15 cellular contexts compared by ENCODE assay signal in genomic region chr2:232488097-232488711, GRCh38. TPM values are rescaled to one million over a fixed set of nuclear protein-coding genes. Genes with fewer than 3 reads are reported as not detected.
DNase-seq lines count a peak whose midpoint lies in the region; ATAC-seq, FAIRE-seq and TF ChIP-seq lines count a peak whose summit lies in the region.
"Had no signal": no experiment of that assay in that cellular context is flagged by ENCODE, and none has a peak within 500 bp of the region (broad histone marks: within the 10 kb centered on the region; RNA-seq: fewer than 3 reads in every experiment).

No MANE protein-coding gene starts in this region.

- TF ChIP-seq POLR2A in A549 (IDR thresholded peaks at IDR 0.05; ENCODE audit: low read length) (no peak), GM12891 (IDR thresholded peaks at IDR 0.05; ENCODE audit: low read depth, low read length) (no peak)

- H3K4me1 ChIP-seq in A549 = peaks cover 6% of the 10 kb centered on the region; the same call in 1 of the 3 replicates

- H3K36me3 Mint-ChIP-seq in brain = no peaks in the 10 kb centered on the region
- H3K36me3 Mint-ChIP-seq in mesothelial cell of epicardium = no peaks in the 10 kb centered on the region

- H3K4me3 ChIP-seq in A549 = no peak overlapping the region

- peaks cover 0 to 2% (median 0%) of the 10 kb centered on the region in 5 experiments for H3K9me3 Mint-ChIP-seq in brain
- H3K9me3 Mint-ChIP-seq in mesothelial cell of epicardium = no peaks in the 10 kb centered on the region

- TF ChIP-seq EP300 in A549 (IDR thresholded peaks at IDR 0.05) = no peak

- peak; percentile 20 to 59; a peak in 4 of 6 replicates for ATAC-seq in A549
- ATAC-seq in HG03378 (IDR thresholded peaks at IDR 0.05; ENCODE audit: unreplicated experiment) = no peak

- peaks cover 45% of the 10 kb centered on the region for H3K4me1 Mint-ChIP-seq in brain
- peaks cover 4% of the 10 kb centered on the region for H3K4me1 Mint-ChIP-seq in mesothelial cell of epicardium

- H3K4me3 Mint-ChIP-seq in brain (peak overlapping the region; percentile 20 to 77 (median 70)), mesothelial cell of epicardium (peak overlapping the region; percentile 39)

- CTCF ChIA-PET in A549 (lab: Yijun Ruan, JAX) = no interaction called here

- TF ChIP-seq RAD21 in A549 (conservative IDR thresholded peaks at IDR 0.05 in 1 of 2, IDR thresholded peaks at IDR 0.05 in 1 of 2) = no peak

- H3K27me3 Mint-ChIP-seq in brain (peaks cover 52% of the 10 kb centered on the region), mesothelial cell of epicardium (ENCODE audit: low read depth) (peaks cover 85% of the 10 kb centered on the region)

- DNase-seq in A549 (ENCODE audit: low read depth in 1 of 2, low spot score in 1 of 2) (no peak), ELF-1 (ENCODE audit: low read depth, low spot score) (peak; percentile 58), mesothelial cell of epicardium (ENCODE audit: low spot score in 2 of 2, unreplicated experiment in 2 of 2) (no peak), NCI-H345 treated with DMSO at 0.1 percent for 48 hours (lab: John Stamatoyannopoulos, UW; ENCODE audit: unreplicated experiment) (no peak), GM12891 (ENCODE audit: insufficient read length, low spot score) (no peak)
- DNase-seq in effector CD8-positive, alpha-beta T cell (lab: John Stamatoyannopoulos, UW) = no peak
- DNase-seq: activated CD8-positive, alpha-beta memory T cell treated with anti-CD3 and anti-CD28 coated beads, Interleukin-2, amount 50 U/mL, for 48 hours; amygdala; effector CD4-positive, alpha-beta T cell; MV-4-11 had no signal

- peak overlapping the region in 1 of 5 experiments; percentile 53 for H3K27ac Mint-ChIP-seq in brain
- H3K27ac Mint-ChIP-seq in mesothelial cell of epicardium = no peak overlapping the region

- no peak overlapping the region for H3K27ac ChIP-seq in A549

- FAIRE-seq in A549 (lab: Jason Lieb, UNC) (no peak), GM12891 (lab: Jason Lieb, UNC) (no peak)
- FAIRE-seq: TTC549 had no signal

- no peak for TF ChIP-seq CTCF in A549 (IDR thresholded peaks at IDR 0.05)
- TF ChIP-seq CTCF in brain (conservative IDR thresholded peaks at IDR 0.05) = no peak
- TF ChIP-seq CTCF in mesothelial cell of epicardium (IDR thresholded peaks at IDR 0.05; ENCODE audit: unreplicated experiment) = no peak

- H3K4me2 ChIP-seq in A549 = peak overlapping the region; percentile 92; the same call in 1 of the 3 replicates

- 87% methylated on average over 13 of the region's 16 CpGs for WGBS in A549 (ENCODE audit: missing lambda C conversion rate)

- no peaks in the 10 kb centered on the region for H3K9me3 ChIP-seq in A549

- POLR2A ChIA-PET in A549 (lab: Yijun Ruan, JAX) = no interaction called here

TF ChIP-seq in A549, 52 proteins besides CTCF, POLR2A, EP300 and RAD21 (continues in another document):
- no peak for TF ChIP-seq PBX3 (IDR thresholded peaks at IDR 0.05)
- no peak for TF ChIP-seq HEYL (CRISPR knock-in tag; IDR thresholded peaks at IDR 0.05)
- TF ChIP-seq USF2 (IDR thresholded peaks at IDR 0.05) = no peak
- TF ChIP-seq ZC3H11A (IDR thresholded peaks at IDR 0.05) = no peak
- TF ChIP-seq PHF8 (IDR thresholded peaks at IDR 0.05; ENCODE audit: borderline replicate concordance, low read depth) = no peak
- no peak for TF ChIP-seq ZSCAN20 (CRISPR knock-in tag; IDR thresholded peaks at IDR 0.05)

TF ChIP-seq in GM12891, 5 proteins besides CTCF, POLR2A, EP300 and RAD21:
- no peak for TF ChIP-seq TAF1 (IDR thresholded peaks at IDR 0.05; ENCODE audit: low read depth, low read length)
- no peak for TF ChIP-seq POU2F2 (IDR thresholded peaks at IDR 0.05; ENCODE audit: low read depth, low read length)
- no peak for TF ChIP-seq SPI1 (IDR thresholded peaks at IDR 0.05; ENCODE audit: low read depth, low read length)
- no peak for TF ChIP-seq PAX5 (IDR thresholded peaks at IDR 0.05; ENCODE audit: insufficient read depth, low read length, severe bottlenecking)
- no peak for TF ChIP-seq POLR2AphosphoS5 (IDR thresholded peaks at IDR 0.05; ENCODE audit: low read depth, low read length)

RNA-seq across cellular contexts. Expression of gene ECEL1, which starts 0.6 kb away (rescaled TPM):
- polyA plus RNA-seq in A549 (2011; rRNA removed) = 0.18 and 0.29 TPM in 2 replicates
- polyA plus RNA-seq in A549 (2012; cell fraction: cytosol; rRNA removed) = 0.12 and 0.34 TPM in 2 replicates
- polyA plus RNA-seq in A549 (2012; cell fraction: nucleus; rRNA removed) = 0.65 TPM in 2 replicates
- polyA plus RNA-seq in A549 (2017; fragmentation: RNase III; extraction: RNeasy Plus Mini Kit Qiagen cat#74134 plus additional on column Dnase treatment) = 0.10 to 0.13 TPM (median 0.12 TPM) in 3 replicates
- polyA minus RNA-seq in A549 (2011; rRNA and poly(A)+ RNA removed) = 0.34 and 0.58 TPM in 2 replicates
- polyA plus RNA-seq in brain (ENCODE audit: insufficient read depth, low read depth, low replicate concordance) = 3.7 TPM
- total RNA-seq in mesothelial cell of epicardium = 8.8 to 9.7 TPM (median 9.5 TPM) in 3 replicates
- polyA plus RNA-seq in GM12891 (2012; ENCODE audit: low read depth, missing spikeins) = not detected

RNA-seq across cellular contexts. Expression of gene PRSS56, which starts 32.0 kb away (rescaled TPM):
- polyA plus RNA-seq in A549 (2011; rRNA removed) (not detected in 2 replicates), A549 (2017; fragmentation: RNase III; extraction: RNeasy Plus Mini Kit Qiagen cat#74134 plus additional on column Dnase treatment) (0.07 TPM in 1 of 3 replicates, not detected in the others), brain (ENCODE audit: insufficient read depth, low read depth, low replicate concordance) (not detected)
- 0.03 and 0.14 TPM in 2 replicates for polyA plus RNA-seq in A549 (2012; cell fraction: cytosol; rRNA removed)
- polyA plus RNA-seq in A549 (2012; cell fraction: nucleus; rRNA removed) = 0.12 and 0.28 TPM in 2 replicates
- polyA minus RNA-seq in A549 (2011; rRNA and poly(A)+ RNA removed) = not detected in 2 replicates
- total RNA-seq in mesothelial cell of epicardium = 0.09 TPM in 1 of 3 replicates, not detected in the others
- polyA plus RNA-seq in GM12891 (2012; ENCODE audit: low read depth, missing spikeins) = not detected
- total RNA-seq: NCI-H460, renal cortical epithelial cell had no signal

RNA-seq across cellular contexts. Expression of gene ALPI, which starts 32.3 kb away (rescaled TPM):
- polyA plus RNA-seq in A549 (2011; rRNA removed) (0.05 and 0.11 TPM in 2 replicates), A549 (2017; fragmentation: RNase III; extraction: RNeasy Plus Mini Kit Qiagen cat#74134 plus additional on column Dnase treatment) (not detected in 3 replicates), brain (ENCODE audit: insufficient read depth, low read depth, low replicate concordance) (not detected)
- 0.03 and 0.04 TPM in 2 replicates for polyA plus RNA-seq in A549 (2012; cell fraction: cytosol; rRNA removed)
- 0.02 TPM in 2 replicates for polyA plus RNA-seq in A549 (2012; cell fraction: nucleus; rRNA removed)
- polyA minus RNA-seq in A549 (2011; rRNA and poly(A)+ RNA removed) = 0.24 and 0.29 TPM in 2 replicates
- not detected in 3 replicates for total RNA-seq in mesothelial cell of epicardium
- polyA plus RNA-seq in GM12891 (2012; ENCODE audit: low read depth, missing spikeins) = not detected
- total RNA-seq: NCI-H460, renal cortical epithelial cell had no signal

RNA-seq across cellular contexts. Expression of gene CHRND, which starts 37.8 kb away (rescaled TPM):
- polyA plus RNA-seq in A549 (2011; rRNA removed) (not detected in 2 replicates), A549 (2017; fragmentation: RNase III; extraction: RNeasy Plus Mini Kit Qiagen cat#74134 plus additional on column Dnase treatment) (not detected in 3 replicates), brain (ENCODE audit: insufficient read depth, low read depth, low replicate concordance) (not detected)
- not detected in 2 replicates for polyA plus RNA-seq in A549 (2012; cell fraction: cytosol; rRNA removed)
- polyA plus RNA-seq in A549 (2012; cell fraction: nucleus; rRNA removed) = not detected in 2 replicates
- not detected in 2 replicates for polyA minus RNA-seq in A549 (2011; rRNA and poly(A)+ RNA removed)
- not detected in 3 replicates for total RNA-seq in mesothelial cell of epicardium
- polyA plus RNA-seq in GM12891 (2012; ENCODE audit: low read depth, missing spikeins) = not detected
- total RNA-seq: renal cortical epithelial cell had no signal

RNA-seq across cellular contexts. Expression of gene CHRNG, which starts 51.3 kb away (rescaled TPM):
- polyA plus RNA-seq in A549 (2011; rRNA removed) (not detected in 2 replicates), A549 (2017; fragmentation: RNase III; extraction: RNeasy Plus Mini Kit Qiagen cat#74134 plus additional on column Dnase treatment) (not detected in 3 replicates), brain (ENCODE audit: insufficient read depth, low read depth, low replicate concordance) (not detected)
- not detected in 2 replicates for polyA plus RNA-seq in A549 (2012; cell fraction: cytosol; rRNA removed)
- not detected in 2 replicates for polyA plus RNA-seq in A549 (2012; cell fraction: nucleus; rRNA removed)
- not detected in 2 replicates for polyA minus RNA-seq in A549 (2011; rRNA and poly(A)+ RNA removed)
- 0.11 TPM in 1 of 3 replicates, not detected in the others for total RNA-seq in mesothelial cell of epicardium
- not detected for polyA plus RNA-seq in GM12891 (2012; ENCODE audit: low read depth, missing spikeins)
- total RNA-seq: NCI-H460, renal cortical epithelial cell had no signal
